Comparison of ENCODE assay signal across 23 cellular contexts in genomic region chr7:97466999-97467398, GRCh38.
"Had no signal": no experiment of that assay in that cellular context is flagged by ENCODE, and none has a peak within 500 bp of the region (broad histone marks: within the 10 kb centered on the region; RNA-seq: fewer than 3 reads in every experiment).

No MANE protein-coding gene starts in this region.

- H3K27me3 ChIP-seq: colonic mucosa, esophagus squamous epithelium, foreskin keratinocyte, gastrocnemius medialis, gastroesophageal sphincter, heart right ventricle had no signal

- H3K36me3 ChIP-seq: colonic mucosa, esophagus muscularis mucosa, esophagus squamous epithelium, gastrocnemius medialis, gastroesophageal sphincter, heart left ventricle, heart right ventricle had no signal

- H3K27ac Mint-ChIP-seq: dendritic cell treated with granulocyte-macrophage colony-stimulating factor and Interleukin-4, amounts not matched to agents 40 ng/mL and 50 ng/mL, for 4 days; effector memory CD8-positive, alpha-beta T cell; endodermal cell had no signal

- DNase-seq: colonic mucosa; cortex of kidney; dermis blood vessel endothelial cell; dorsolateral prefrontal cortex; effector CD4-positive, alpha-beta T cell; effector CD8-positive, alpha-beta T cell; effector memory CD4-positive, alpha-beta T cell; effector memory CD8-positive, alpha-beta T cell; endodermal cell; erythroblast; esophagus squamous epithelium; foreskin fibroblast; foreskin keratinocyte; foreskin melanocyte; gastrocnemius medialis; head of caudate nucleus; heart left ventricle; heart right ventricle had no signal

- H3K4me1 ChIP-seq: colonic mucosa, esophagus muscularis mucosa, esophagus squamous epithelium, foreskin keratinocyte, gastrocnemius medialis, gastroesophageal sphincter, heart left ventricle, heart right ventricle had no signal

- H3K27ac ChIP-seq: colonic mucosa, dorsolateral prefrontal cortex, epithelial cell of prostate, esophagus muscularis mucosa, esophagus squamous epithelium, foreskin keratinocyte, gastrocnemius medialis, gastroesophageal sphincter, heart left ventricle, heart right ventricle had no signal

- H3K9me3 ChIP-seq: colonic mucosa, esophagus muscularis mucosa, gastrocnemius medialis had no signal

- H3K4me3 ChIP-seq: colonic mucosa, dorsolateral prefrontal cortex, esophagus muscularis mucosa, esophagus squamous epithelium, gastrocnemius medialis, gastroesophageal sphincter, heart left ventricle, heart right ventricle had no signal

- ATAC-seq: effector memory CD8-positive, alpha-beta T cell; esophagus mucosa; foreskin keratinocyte; gastrocnemius medialis; gastroesophageal sphincter; heart left ventricle; heart right ventricle had no signal

- H3K4me3 Mint-ChIP-seq: dendritic cell treated with granulocyte-macrophage colony-stimulating factor and Interleukin-4, amounts not matched to agents 40 ng/mL and 50 ng/mL, for 4 days; effector memory CD8-positive, alpha-beta T cell; endodermal cell had no signal

- H3K27me3 Mint-ChIP-seq: dendritic cell treated with granulocyte-macrophage colony-stimulating factor and Interleukin-4, amounts not matched to agents 40 ng/mL and 50 ng/mL, for 4 days; effector memory CD8-positive, alpha-beta T cell had no signal
